In the genomic region with DNA sequence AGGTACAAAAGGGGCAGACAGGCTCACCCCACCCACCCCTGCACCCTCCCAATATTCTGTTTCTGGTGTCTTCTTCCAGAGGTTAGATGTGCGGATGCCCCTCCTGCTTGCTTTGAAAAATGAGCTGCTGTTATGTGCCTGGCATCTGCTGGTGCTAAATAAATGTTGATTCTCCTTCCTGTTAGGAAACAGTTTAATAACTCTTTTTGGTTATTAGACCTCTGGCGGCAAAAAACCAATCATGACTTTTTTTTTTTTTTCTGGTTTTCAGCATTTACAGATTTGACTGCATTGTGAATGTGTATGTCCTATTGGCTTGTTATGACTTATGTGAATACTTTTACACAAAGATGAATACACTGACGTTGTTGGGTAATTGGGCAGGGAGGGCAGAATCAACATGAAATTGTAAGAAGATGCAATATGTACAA, we compare ENCODE assay signal across 8 cellular contexts. TPM values are rescaled to one million over a fixed set of nuclear protein-coding genes. Genes with fewer than 3 reads are reported as not detected.
DNase-seq lines count a peak whose midpoint lies in the region; FAIRE-seq and TF ChIP-seq lines count a peak whose summit lies in the region.

No MANE protein-coding gene starts in this region.

- TF ChIP-seq POLR2A in GM12891 (IDR thresholded peaks at IDR 0.05; ENCODE audit: low read depth, low read length): no peak

- FAIRE-seq in GM12891 (lab: Jason Lieb, UNC): peak; percentile 41

- H3K4me1 ChIP-seq in endocrine pancreas (ENCODE audit: control insufficient read depth, insufficient read depth, low read length) (peaks cover 5% of the 10 kb centered on the region), osteoblast (ENCODE audit: insufficient read depth, low read length) (peaks cover 31% of the 10 kb centered on the region)

- DNase-seq in GM12891 (ENCODE audit: insufficient read length, low spot score) (no peak), RWPE1 (ENCODE audit: low spot score) (peak; percentile 25), osteoblast (ENCODE audit: insufficient read length, low spot score, missing footprints) (no peak), NCI-H2227 (lab: John Stamatoyannopoulos, UW; ENCODE audit: unreplicated experiment) (no peak), ACHN (no peak), medulla oblongata (ENCODE audit: extremely low spot score) (no peak), SK-N-DZ (ENCODE audit: low spot score) (no peak)

- H3K27me3 ChIP-seq in endocrine pancreas (ENCODE audit: control insufficient read depth, insufficient read depth, low read length): no peaks in the 10 kb centered on the region
- H3K27me3 ChIP-seq in osteoblast (ENCODE audit: insufficient read depth, low read length): no peaks in the 10 kb centered on the region

- H3K4me3 ChIP-seq in endocrine pancreas (ENCODE audit: control insufficient read depth, insufficient read depth, low read length) (peak overlapping the region; percentile 77), osteoblast (ENCODE audit: insufficient read depth, low read length) (peak overlapping the region; percentile 77)

- H4K20me1 ChIP-seq in osteoblast (ENCODE audit: insufficient read depth, low read length): peaks cover 3% of the 10 kb centered on the region

- POLR2A ChIA-PET in RWPE1 (lab: Yijun Ruan, JAX; ENCODE audit: low non-redundant PET): interaction anchor here (0.6 kb wide), 1 partner anchor 8 kb away, joined by 3 read pairs; no protein-coding TSS in a partner anchor

- no peaks in the 10 kb centered on the region for H3K9me3 ChIP-seq in endocrine pancreas (ENCODE audit: control insufficient read depth, low read length)
- H3K9me3 ChIP-seq in osteoblast (ENCODE audit: low read depth, low read length): no peaks in the 10 kb centered on the region

- H2AFZ ChIP-seq in osteoblast (ENCODE audit: low read length): peak overlapping the region; percentile 66

- H3K4me2 ChIP-seq in osteoblast (ENCODE audit: insufficient read depth, low read length): peak overlapping the region; percentile 82

- H3K36me3 ChIP-seq in endocrine pancreas (ENCODE audit: control insufficient read depth, insufficient read depth, low read length): no peaks in the 10 kb centered on the region
- no peaks in the 10 kb centered on the region for H3K36me3 ChIP-seq in osteoblast (ENCODE audit: insufficient read depth, low read length)

- H3K9ac ChIP-seq in endocrine pancreas (ENCODE audit: control insufficient read depth, insufficient read depth, low read length): peak overlapping the region; percentile 43

- TF ChIP-seq CTCF in RWPE1 (conservative IDR thresholded peaks at IDR 0.05; ENCODE audit: low read depth) (no peak), osteoblast (IDR thresholded peaks at IDR 0.05; ENCODE audit: extremely low read depth, low read depth, low read length) (no peak)

- in situ Hi-C loops in ACHN (cut with HindIII; ENCODE audit: low pct_ligation_motif_present, low pct_unique_long_range_greater_than_20kb, low sequenced_read_pairs): no loop called here

- CTCF ChIA-PET in RWPE1 (lab: Yijun Ruan, JAX): interaction anchor here (0.5 to 0.7 kb wide), 2 partner anchors 30 to 951 kb away, joined by 4 to 6 read pairs; no protein-coding TSS in a partner anchor

- H3K27ac ChIP-seq in RWPE1: peak overlapping the region; percentile 91
- H3K27ac ChIP-seq in osteoblast (ENCODE audit: low read depth, low read length): peak overlapping the region; percentile 70

- H3K79me2 ChIP-seq in osteoblast (ENCODE audit: insufficient read depth, low read length): peaks cover 47% of the 10 kb centered on the region

TF ChIP-seq in GM12891, 5 proteins besides CTCF, POLR2A, EP300 and RAD21:
- TF ChIP-seq POLR2AphosphoS5 (IDR thresholded peaks at IDR 0.05; ENCODE audit: low read depth, low read length) (no peak), PAX5 (IDR thresholded peaks at IDR 0.05; ENCODE audit: insufficient read depth, low read length, severe bottlenecking) (no peak), SPI1 (IDR thresholded peaks at IDR 0.05; ENCODE audit: low read depth, low read length) (no peak), TAF1 (IDR thresholded peaks at IDR 0.05; ENCODE audit: low read depth, low read length) (no peak), POU2F2 (IDR thresholded peaks at IDR 0.05; ENCODE audit: low read depth, low read length) (no peak)

RNA-seq across cellular contexts. Expression of a gene that starts 13.6 kb away (rescaled TPM):
- 17.7 TPM for polyA plus RNA-seq in GM12891 (2012; ENCODE audit: low read depth, missing spikeins)
- under 0.01 TPM in 1 of 2 replicates, not detected in the other for total RNA-seq in osteoblast
- not detected in 2 replicates for polyA plus RNA-seq in SK-N-DZ (2014; cell fraction: cytosol; rRNA removed)
- polyA plus RNA-seq in SK-N-DZ (2014; cell fraction: nucleus; rRNA removed): not detected in 2 replicates

RNA-seq across cellular contexts. Expression of a gene that starts 16.2 kb away (rescaled TPM):
- 4.3 TPM for polyA plus RNA-seq in GM12891 (2012; ENCODE audit: low read depth, missing spikeins)
- 65.1 and 95.5 TPM in 2 replicates for total RNA-seq in osteoblast
- 24.9 and 27.2 TPM in 2 replicates for polyA plus RNA-seq in SK-N-DZ (2014; cell fraction: cytosol; rRNA removed)
- polyA plus RNA-seq in SK-N-DZ (2014; cell fraction: nucleus; rRNA removed): 13.8 and 14.5 TPM in 2 replicates
